In genomic region chr14:63267171-63267570, GRCh38 we compare ENCODE assay signal across 1 cellular context.
TF ChIP-seq lines count a peak whose summit lies in the region.

No MANE protein-coding gene starts in this region.

TF ChIP-seq in IMR-90, 13 proteins besides CTCF, POLR2A, EP300 and RAD21 (continued from another document):
- no peak for TF ChIP-seq USF2 (IDR thresholded peaks at IDR 0.05; ENCODE audit: low read depth, low read length)
- no peak for TF ChIP-seq BHLHE40 (IDR thresholded peaks at IDR 0.05; ENCODE audit: low read depth, low read length)
- TF ChIP-seq CHD1 (IDR thresholded peaks at IDR 0.05; ENCODE audit: low read depth, low read length), result no peak
